8 cellular contexts compared by ENCODE assay signal in the genomic region with DNA sequence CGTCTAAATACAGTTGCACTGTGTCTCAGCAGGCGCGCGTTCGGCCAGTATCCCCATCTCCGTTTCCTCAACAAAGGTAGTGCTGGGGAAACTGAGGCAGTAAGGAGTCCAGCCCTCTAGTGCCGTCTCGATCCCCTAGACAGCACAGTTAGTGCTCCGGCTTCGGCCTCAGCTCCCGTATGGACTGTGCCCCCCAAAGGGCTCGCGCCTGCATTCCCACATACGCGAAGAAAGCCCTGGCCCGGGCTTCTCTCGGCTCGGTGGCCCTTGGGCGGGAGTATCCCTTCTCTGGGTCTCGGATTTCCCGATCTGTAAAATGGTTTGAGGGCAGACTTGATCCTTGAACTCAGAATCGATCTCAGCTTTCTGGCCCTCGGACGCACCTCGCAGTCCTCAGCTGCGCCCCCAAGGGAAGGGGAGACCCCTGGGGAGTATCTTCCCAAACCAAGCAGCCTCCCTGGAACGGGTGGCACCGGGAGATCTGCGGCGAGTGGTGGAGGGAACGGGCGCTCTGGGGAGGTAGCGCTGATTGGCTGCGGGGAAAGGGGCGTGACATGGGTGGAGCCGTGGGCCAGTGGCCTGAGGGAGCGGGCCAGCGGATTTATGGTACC. TPM values are rescaled to one million over a fixed set of nuclear protein-coding genes. Genes with fewer than 3 reads are reported as not detected.
DNase-seq lines count a peak whose midpoint lies in the region; ATAC-seq lines count a peak whose summit lies in the region.

No MANE protein-coding gene starts in this region.

- H3K4me1 Mint-ChIP-seq in activated CD4-positive, alpha-beta T cell treated with anti-CD3 and anti-CD28 coated beads for 36 hours = peaks cover 34% of the 10 kb centered on the region
- peaks cover 28% of the 10 kb centered on the region for H3K4me1 Mint-ChIP-seq in dendritic cell treated with granulocyte-macrophage colony-stimulating factor and Interleukin-4, amounts not matched to agents 40 ng/mL and 50 ng/mL, for 4 days (ENCODE audit: low read depth)

- DNase-seq in ACHN (peak; percentile 77), NCI-H446 treated with DMSO at 0.1 percent for 48 hours (lab: John Stamatoyannopoulos, UW) (peak; percentile 31), left lobe of liver (ENCODE audit: low spot score) (peak; percentile 90)
- peak; percentile 81 for DNase-seq in activated CD4-positive, alpha-beta T cell treated with anti-CD3 and anti-CD28 coated beads for 36 hours
- peak; percentile 34 for DNase-seq in stimulated activated CD4-positive, alpha-beta T cell treated with anti-CD3 and anti-CD28 coated beads, Interleukin-2, amount 100 ng/mL, for 4 hours (ENCODE audit: low read depth)

- peaks cover 6% of the 10 kb centered on the region for H3K36me3 Mint-ChIP-seq in activated CD4-positive, alpha-beta T cell treated with anti-CD3 and anti-CD28 coated beads for 36 hours (ENCODE audit: low read depth)
- H3K36me3 Mint-ChIP-seq in dendritic cell treated with granulocyte-macrophage colony-stimulating factor and Interleukin-4, amounts not matched to agents 40 ng/mL and 50 ng/mL, for 4 days (ENCODE audit: low read depth) = peaks cover 47% of the 10 kb centered on the region

- peaks cover 6% of the 10 kb centered on the region for H3K27me3 Mint-ChIP-seq in activated CD4-positive, alpha-beta T cell treated with anti-CD3 and anti-CD28 coated beads for 36 hours
- peaks cover 25% of the 10 kb centered on the region for H3K27me3 Mint-ChIP-seq in dendritic cell treated with granulocyte-macrophage colony-stimulating factor and Interleukin-4, amounts not matched to agents 40 ng/mL and 50 ng/mL, for 4 days

- CTCF ChIA-PET in activated CD4-positive, alpha-beta T cell treated with anti-CD3 and anti-CD28 coated beads for 36 hours (lab: Charles Lee) = interaction anchor here (0.7 to 1.1 kb wide), 6 partner anchors 46 to 472 kb away, joined by 3 to 5 read pairs (median 4); no protein-coding TSS in a partner anchor

- H3K9me3 Mint-ChIP-seq in activated CD4-positive, alpha-beta T cell treated with anti-CD3 and anti-CD28 coated beads for 36 hours (ENCODE audit: low read depth) = no peaks in the 10 kb centered on the region
- H3K9me3 Mint-ChIP-seq in dendritic cell treated with granulocyte-macrophage colony-stimulating factor and Interleukin-4, amounts not matched to agents 40 ng/mL and 50 ng/mL, for 4 days = no peaks in the 10 kb centered on the region

- H3K27ac Mint-ChIP-seq in activated CD4-positive, alpha-beta T cell treated with anti-CD3 and anti-CD28 coated beads for 36 hours = peak overlapping the region; percentile 95
- H3K27ac Mint-ChIP-seq in dendritic cell treated with granulocyte-macrophage colony-stimulating factor and Interleukin-4, amounts not matched to agents 40 ng/mL and 50 ng/mL, for 4 days = peak overlapping the region; percentile 98

- peak overlapping the region; percentile 96 for H3K4me3 Mint-ChIP-seq in activated CD4-positive, alpha-beta T cell treated with anti-CD3 and anti-CD28 coated beads for 36 hours
- peak overlapping the region; percentile 95 for H3K4me3 Mint-ChIP-seq in dendritic cell treated with granulocyte-macrophage colony-stimulating factor and Interleukin-4, amounts not matched to agents 40 ng/mL and 50 ng/mL, for 4 days

- ATAC-seq in GM18520 (IDR thresholded peaks at IDR 0.05; ENCODE audit: unreplicated experiment) (peak; percentile 22), HG03342 (IDR thresholded peaks at IDR 0.05; ENCODE audit: unreplicated experiment) (peak; percentile 35), left lobe of liver (peak; percentile 74)
- ATAC-seq in activated CD4-positive, alpha-beta T cell treated with anti-CD3 and anti-CD28 coated beads for 36 hours = peak; percentile 28

- POLR2A ChIA-PET in activated CD4-positive, alpha-beta T cell treated with anti-CD3 and anti-CD28 coated beads for 36 hours (lab: Charles Lee) = interaction anchor here (0.6 to 1.4 kb wide), 4 partner anchors 71 to 492 kb away, joined by 3 to 8 read pairs (median 5); partner anchors contain the start of genes CRY2 and SLC35C1

- intact Hi-C loops in activated CD4-positive, alpha-beta T cell treated with anti-CD3 and anti-CD28 coated beads for 36 hours (cut with DNase I, micrococcal nuclease) = loop anchor here (1.0 to 10.0 kb wide), 17 partner anchors 19 to 1849 kb away; partner anchors contain the start of genes CRY2 (in 2 of the 2), ARFGAP2 (in 1 of the 2), ARHGAP1 (in 1 of the 2) and ATG13 (in 1 of the 2)
- intact Hi-C loops in dendritic cell treated with granulocyte-macrophage colony-stimulating factor and Interleukin-4, amounts not matched to agents 40 ng/mL and 50 ng/mL, for 4 days (cut with micrococcal nuclease) = loop anchor here (1.0 kb wide), 1 partner anchor 71 kb away; the partner anchor contains the start of gene CRY2

- in situ Hi-C loops in ACHN (cut with HindIII; ENCODE audit: low pct_ligation_motif_present, low pct_unique_long_range_greater_than_20kb, low sequenced_read_pairs) = no loop called here

RNA-seq across cellular contexts. Expression of gene PEX16, which starts 0.8 kb away (rescaled TPM):
- total RNA-seq in activated CD4-positive, alpha-beta T cell treated with anti-CD3 and anti-CD28 coated beads for 36 hours = 10 to 100 TPM; 28.1 to 33.4 TPM
- 37.0 TPM for total RNA-seq in left lobe of liver

RNA-seq across cellular contexts. Expression of gene LARGE2, which starts 4.0 kb away (rescaled TPM):
- total RNA-seq in activated CD4-positive, alpha-beta T cell treated with anti-CD3 and anti-CD28 coated beads for 36 hours = 1 to 10 TPM in 1 of 2 experiments, under 1 TPM in 1; 0.75 to 1.1 TPM
- 2.9 TPM for total RNA-seq in left lobe of liver

RNA-seq across cellular contexts. Expression of gene FREY1, which starts 11.4 kb away (rescaled TPM):
- total RNA-seq in activated CD4-positive, alpha-beta T cell treated with anti-CD3 and anti-CD28 coated beads for 36 hours = 1 to 10 TPM; 1.0 to 1.5 TPM
- total RNA-seq in left lobe of liver = 0.68 TPM

RNA-seq across cellular contexts. Expression of gene MAPK8IP1, which starts 33.0 kb away (rescaled TPM):
- under 1 TPM; 0.37 to 0.39 TPM for total RNA-seq in activated CD4-positive, alpha-beta T cell treated with anti-CD3 and anti-CD28 coated beads for 36 hours
- total RNA-seq in left lobe of liver = 8.0 TPM

Comparison
In these comparisons a context has a peak if more than half of its experiments do, and no peak if none do; other contexts are left out.
1. Peak in every context shown above with its lines: DNase-seq and ATAC-seq.
2. DNase-seq: peak in every context shown above with its lines; median percentile 90 in left lobe of liver; 81 in activated CD4-positive, alpha-beta T cell treated with anti-CD3 and anti-CD28 coated beads for 36 hours; 77 in ACHN; 34 in stimulated activated CD4-positive, alpha-beta T cell treated with anti-CD3 and anti-CD28 coated beads, Interleukin-2, amount 100 ng/mL, for 4 hours; 31 in NCI-H446 treated with DMSO at 0.1 percent for 48 hours.
3. ATAC-seq: peak in every context shown above with its lines; median percentile 74 in left lobe of liver; 35 in HG03342; 28 in activated CD4-positive, alpha-beta T cell treated with anti-CD3 and anti-CD28 coated beads for 36 hours; 22 in GM18520.